Comparison of ENCODE assay signal across 10 cellular contexts in the genomic region with DNA sequence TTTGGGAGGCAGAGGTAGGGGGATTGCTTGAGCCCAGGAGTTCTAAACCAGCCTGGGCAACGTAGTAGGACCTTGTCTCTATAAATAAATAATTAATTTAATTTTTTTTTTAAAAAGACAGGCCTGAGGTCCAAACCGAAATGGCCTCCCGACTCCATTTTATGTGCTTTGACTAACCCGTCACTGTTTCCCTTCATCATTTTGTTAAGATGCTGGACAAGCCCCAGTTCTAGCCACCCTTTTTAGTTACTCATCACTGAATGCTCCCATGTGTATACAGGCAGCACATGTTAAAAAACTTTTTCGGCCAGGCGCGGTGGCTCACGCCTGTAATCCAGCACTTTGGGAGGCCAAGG.
DNase-seq lines count a peak whose midpoint lies in the region; ATAC-seq, FAIRE-seq and TF ChIP-seq lines count a peak whose summit lies in the region.
"Had no signal": no experiment of that assay in that cellular context is flagged by ENCODE, and none has a peak within 500 bp of the region (broad histone marks: within the 10 kb centered on the region; RNA-seq: fewer than 3 reads in every experiment).

No MANE protein-coding gene starts in this region.

- peaks cover 13% of the 10 kb centered on the region for H3K9me3 Mint-ChIP-seq in activated CD4-positive, alpha-beta T cell treated with anti-CD3 and anti-CD28 coated beads for 36 hours (ENCODE audit: low read depth)

- no peak overlapping the region for H2BK15ac ChIP-seq in H1 (ENCODE audit: low read length)

- no peak overlapping the region for H4K8ac ChIP-seq in H1 (ENCODE audit: extremely low read depth, insufficient read depth, low read length)

- no peak overlapping the region; the same call in 1 of the 2 replicates for H3K18ac ChIP-seq in H1 (ENCODE audit: extremely low read depth, low read length)

- H3K23ac ChIP-seq in H1 (ENCODE audit: insufficient read length): no peak overlapping the region

- H3K36me3 ChIP-seq in SU-DHL-6 (ENCODE audit: low read length) (no peaks in the 10 kb centered on the region), H1 (ENCODE audit: control insufficient read depth in 2 of 4, insufficient read depth in 4 of 4, low read length in 3 of 4) (no peaks in the 10 kb centered on the region)
- H3K36me3 ChIP-seq: pancreas had no signal

- no peak for DNase-seq in activated CD4-positive, alpha-beta T cell treated with anti-CD3 and anti-CD28 coated beads for 36 hours
- no peak for DNase-seq in activated CD4-positive, alpha-beta T cell treated with anti-CD3 and anti-CD28 coated beads, Interleukin-2, amount 50 U/mL, for 1 hour
- DNase-seq in H1 (ENCODE audit: low read depth in 1 of 2, low spot score in 2 of 2): no peak
- no peak for DNase-seq in NCI-H748 treated with DMSO at 0.1 percent for 48 hours (lab: John Stamatoyannopoulos, UW)
- no peak for DNase-seq in NCI-H146 treated with DMSO at 0.1 percent for 48 hours (lab: John Stamatoyannopoulos, UW; ENCODE audit: unreplicated experiment)
- DNase-seq in stimulated activated CD4-positive, alpha-beta T cell treated with anti-CD3 and anti-CD28 coated beads, Interleukin-4, amount 100 ng/mL, for 1 hour: no peak
- DNase-seq: cortex of kidney had no signal

- peaks cover 19% of the 10 kb centered on the region for H3K36me3 Mint-ChIP-seq in activated CD4-positive, alpha-beta T cell treated with anti-CD3 and anti-CD28 coated beads for 36 hours (ENCODE audit: low read depth)

- H3K79me2 ChIP-seq in SU-DHL-6 (ENCODE audit: insufficient read depth, low read length) (peaks cover 22% of the 10 kb centered on the region; the same call in 1 of the 2 replicates), H1 (ENCODE audit: control insufficient read depth in 1 of 2, insufficient read depth in 2 of 2, low read length in 2 of 2) (no peaks in the 10 kb centered on the region)

- no peaks in the 10 kb centered on the region for H3K23me2 ChIP-seq in H1 (ENCODE audit: low read depth, low read length)

- H4K5ac ChIP-seq in H1 (ENCODE audit: insufficient read length, low read depth, low read length): no peak overlapping the region

- peak overlapping the region; percentile 99 for H3K27ac Mint-ChIP-seq in activated CD4-positive, alpha-beta T cell treated with anti-CD3 and anti-CD28 coated beads for 36 hours

- no peak overlapping the region for H3K4me3 Mint-ChIP-seq in activated CD4-positive, alpha-beta T cell treated with anti-CD3 and anti-CD28 coated beads for 36 hours

- H3K4me3 ChIP-seq in SU-DHL-6 (ENCODE audit: insufficient read depth, low read length, poor library complexity, severe bottlenecking) (no peak overlapping the region), H1 (ENCODE audit: extremely low read depth in 1 of 4, insufficient read depth in 2 of 4, low read depth in 3 of 4, low read length in 4 of 4) (no peak overlapping the region), skin epidermis (no peak overlapping the region)
- H3K4me3 ChIP-seq: pancreas had no signal

- no peaks in the 10 kb centered on the region for H3K27me3 Mint-ChIP-seq in activated CD4-positive, alpha-beta T cell treated with anti-CD3 and anti-CD28 coated beads for 36 hours

- no peaks in the 10 kb centered on the region for H3K9me3 ChIP-seq in SU-DHL-6 (ENCODE audit: insufficient read depth, low read length)
- H3K9me3 ChIP-seq in H1 (ENCODE audit: insufficient read depth in 2 of 2, low read depth in 1 of 2, low read length in 1 of 2): peaks cover 4% of the 10 kb centered on the region in 2 experiments
- H3K9me3 ChIP-seq: pancreas had no signal

- no peak overlapping the region for H2BK12ac ChIP-seq in H1 (ENCODE audit: low read depth, low read length)

- H4K20me1 ChIP-seq in SU-DHL-6 (ENCODE audit: low read depth, low read length) (no peaks in the 10 kb centered on the region), H1 (replicated peaks in 1 of 2; ENCODE audit: control insufficient read depth in 1 of 2, insufficient read depth in 2 of 2, low read length in 2 of 2) (no peaks in the 10 kb centered on the region)

- 94% methylated on average over 8 of the region's 8 CpGs; no CpG with 5 or more reads in 1 of the 2 experiments for WGBS in H1 (ENCODE audit: extremely low coverage in 1 of 2, insufficient coverage in 1 of 2, insufficient read length in 1 of 2, insufficient replicate concordance in 2 of 2, low coverage in 1 of 2, low lambda C conversion rate in 2 of 2, missing lambda C conversion rate in 1 of 2), 2 experiments

- peak; percentile 13 for ATAC-seq in activated CD4-positive, alpha-beta T cell treated with anti-CD3 and anti-CD28 coated beads for 36 hours

- H4K91ac ChIP-seq in H1 (replicated peaks; ENCODE audit: insufficient read length, low read length): no peak overlapping the region

- H2BK5ac ChIP-seq in H1 (ENCODE audit: low read depth, low read length): no peak overlapping the region

- intact Hi-C loops in activated CD4-positive, alpha-beta T cell treated with anti-CD3 and anti-CD28 coated beads for 36 hours (cut with DNase I, micrococcal nuclease): loop anchor here (1.0 to 5.0 kb wide), 3 partner anchors 21 to 143 kb away; no protein-coding TSS in a partner anchor

- no peak for TF ChIP-seq POLR2A in H1 (IDR thresholded peaks at IDR 0.05; ENCODE audit: control extremely low read depth in 1 of 2, low read depth in 2 of 2, low read length in 2 of 2)

- peaks cover 0 to 9% (median 3%) of the 10 kb centered on the region in 4 experiments; a peak in 2 of 7 replicates for H3K4me1 ChIP-seq in H1 (replicated peaks in 1 of 4; ENCODE audit: control insufficient read depth in 3 of 4, insufficient read depth in 4 of 4, low read length in 3 of 4)
- H3K4me1 ChIP-seq: pancreas had no signal

- no peak overlapping the region for H3K14ac ChIP-seq in H1 (ENCODE audit: insufficient read length)

- TF ChIP-seq RAD21 in H1 (IDR thresholded peaks at IDR 0.05 in 1 of 2, conservative IDR thresholded peaks at IDR 0.05 in 1 of 2; ENCODE audit: low read depth in 2 of 2, low read length in 2 of 2): no peak

- H3K4me1 Mint-ChIP-seq in activated CD4-positive, alpha-beta T cell treated with anti-CD3 and anti-CD28 coated beads for 36 hours: peaks cover 25% of the 10 kb centered on the region

- H3K4ac ChIP-seq in H1 (replicated peaks; ENCODE audit: insufficient read length, low read depth, low read length): no peak overlapping the region

- CTCF ChIA-PET in activated CD4-positive, alpha-beta T cell treated with anti-CD3 and anti-CD28 coated beads for 36 hours (lab: Charles Lee): interaction anchor here (0.8 to 1.2 kb wide), 2 partner anchors 9 to 222 kb away, joined by 3 to 4 read pairs; no protein-coding TSS in a partner anchor
- CTCF ChIA-PET in H1 (lab: Charles Lee; ENCODE audit: partially characterized antibody): no interaction called here

- no peak overlapping the region for H2BK120ac ChIP-seq in H1 (replicated peaks; ENCODE audit: low read depth, low read length)

- H3K27ac ChIP-seq in SU-DHL-6 (ENCODE audit: low read depth, low read length): peak overlapping the region; percentile 54
- no peak overlapping the region for H3K27ac ChIP-seq in H1 (ENCODE audit: low read depth, low read length)
- peak overlapping the region in 13 of 21 experiments; percentile 48 to 85 (median 75) for H3K27ac ChIP-seq in skin epidermis

- H2AK5ac ChIP-seq in H1 (ENCODE audit: low read depth, low read length): no peak overlapping the region

- peak overlapping the region; percentile 4 for H3K4me2 ChIP-seq in SU-DHL-6 (ENCODE audit: low read depth, low read length, poor library complexity, severe bottlenecking)
- H3K4me2 ChIP-seq in H1 (ENCODE audit: insufficient read depth in 1 of 2, low read depth in 2 of 2, low read length in 2 of 2): no peak overlapping the region

- peaks cover 14% of the 10 kb centered on the region for H3F3A ChIP-seq in SU-DHL-6 (ENCODE audit: insufficient read depth)

- no peaks in the 10 kb centered on the region for H3K9me2 ChIP-seq in SU-DHL-6 (replicated peaks; ENCODE audit: insufficient read depth, low read length)

- POLR2A ChIA-PET in activated CD4-positive, alpha-beta T cell treated with anti-CD3 and anti-CD28 coated beads for 36 hours (lab: Charles Lee): no interaction called here
- POLR2A ChIA-PET in H1 (lab: Charles Lee; ENCODE audit: partially characterized antibody): no interaction called here

- no peak for FAIRE-seq in H1 (lab: Jason Lieb, UNC)
- FAIRE-seq: pancreas had no signal

- H2AFZ ChIP-seq in SU-DHL-6 (ENCODE audit: low read depth, low read length, severe bottlenecking) (no peak overlapping the region), H1 (ENCODE audit: low read length) (no peak overlapping the region)

- no peak overlapping the region for H3K56ac ChIP-seq in H1 (replicated peaks; ENCODE audit: insufficient read length, low read depth, low read length)

- H3K9ac ChIP-seq in SU-DHL-6 (ENCODE audit: low read length) (peak overlapping the region; percentile 26; the same call in 1 of the 2 replicates), H1 (replicated peaks in 1 of 4; ENCODE audit: extremely low read depth in 1 of 4, low read depth in 3 of 4, low read length in 3 of 4) (no peak overlapping the region)

- H3K27me3 ChIP-seq in SU-DHL-6 (ENCODE audit: low read length) (no peaks in the 10 kb centered on the region), H1 (replicated peaks in 1 of 4; ENCODE audit: control insufficient read depth in 3 of 4, extremely low read depth in 1 of 4, insufficient read depth in 3 of 4, low read length in 3 of 4) (no peaks in the 10 kb centered on the region)
- H3K27me3 ChIP-seq: pancreas had no signal

- TF ChIP-seq EP300 in H1 (IDR thresholded peaks at IDR 0.05; ENCODE audit: borderline replicate concordance in 1 of 2, low read depth in 2 of 2, low read length in 2 of 2): no peak

- H2BK20ac ChIP-seq in H1 (ENCODE audit: low read length): peak overlapping the region; percentile 97; the same call in 1 of the 2 replicates

- TF ChIP-seq CTCF in SU-DHL-6 (IDR thresholded peaks at IDR 0.05; ENCODE audit: insufficient read depth, low read length, poor library complexity, severe bottlenecking): no peak
- no peak for TF ChIP-seq CTCF in H1 (IDR thresholded peaks at IDR 0.05; ENCODE audit: control extremely low read depth in 1 of 3, insufficient read depth in 1 of 3, low read depth in 1 of 3, low read length in 3 of 3)

- no peaks in the 10 kb centered on the region for H3K79me1 ChIP-seq in H1 (ENCODE audit: low read depth, low read length)

TF ChIP-seq in H1, 55 proteins besides CTCF, POLR2A, EP300 and RAD21 (continues in another document):
- TF ChIP-seq SP2 (IDR thresholded peaks at IDR 0.05; ENCODE audit: low read length): no peak
- no peak for TF ChIP-seq CHD2 (IDR thresholded peaks at IDR 0.05; ENCODE audit: low read length)
- TF ChIP-seq SIN3A (conservative IDR thresholded peaks at IDR 0.05 in 1 of 2, IDR thresholded peaks at IDR 0.05 in 1 of 2; ENCODE audit: low read depth in 1 of 2, low read length in 2 of 2): no peak
- no peak for TF ChIP-seq RFX5 (IDR thresholded peaks at IDR 0.05; ENCODE audit: borderline replicate concordance, low read depth, low read length)
- TF ChIP-seq SIRT6 (IDR thresholded peaks at IDR 0.05; ENCODE audit: low read length): no peak
- TF ChIP-seq GTF2F1 (IDR thresholded peaks at IDR 0.05; ENCODE audit: borderline replicate concordance, low read depth, low read length): no peak
- TF ChIP-seq, protein P1, sequence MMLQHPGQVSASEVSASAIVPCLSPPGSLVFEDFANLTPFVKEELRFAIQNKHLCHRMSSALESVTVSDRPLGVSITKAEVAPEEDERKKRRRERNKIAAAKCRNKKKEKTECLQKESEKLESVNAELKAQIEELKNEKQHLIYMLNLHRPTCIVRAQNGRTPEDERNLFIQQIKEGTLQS (IDR thresholded peaks at IDR 0.05; ENCODE audit: insufficient read depth, low read depth, low read length): no peak
